9 cellular contexts compared by ENCODE assay signal in the genomic region with DNA sequence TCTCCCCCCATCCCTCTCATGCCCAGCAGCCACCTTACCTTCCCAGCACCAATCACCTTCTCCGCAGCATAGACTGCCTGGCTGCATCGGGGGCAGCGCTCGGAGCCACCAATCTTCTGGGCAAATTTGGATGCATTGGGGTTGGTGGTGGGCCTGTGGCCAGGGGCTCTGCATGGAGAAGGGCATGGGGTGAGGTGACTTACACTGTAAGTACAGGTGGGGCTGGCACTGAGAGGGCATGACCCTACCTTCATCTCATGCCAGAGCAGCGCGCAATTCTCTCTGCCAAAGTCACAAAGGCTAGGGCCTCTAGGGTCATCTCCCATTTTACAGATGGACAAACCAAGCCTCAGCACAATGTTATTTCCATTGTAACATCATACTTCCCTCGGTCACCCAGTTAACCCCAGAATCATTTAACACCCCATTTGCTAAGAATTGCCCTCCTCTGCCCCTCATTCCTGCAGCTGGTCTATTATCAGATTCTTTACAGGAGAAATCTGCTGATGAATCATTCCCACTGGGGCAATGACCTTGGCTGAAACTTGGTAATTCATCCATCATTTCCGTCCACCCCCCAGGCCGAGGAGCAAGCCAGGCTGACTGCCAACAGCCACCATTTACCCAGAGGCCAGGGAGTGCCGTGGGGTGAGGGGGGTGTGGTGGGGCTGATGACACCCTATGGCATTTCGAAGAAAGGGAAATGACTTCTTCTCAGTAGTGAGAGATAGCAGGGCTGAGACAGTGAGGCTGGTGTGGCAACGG. TPM values are rescaled to one million over a fixed set of nuclear protein-coding genes. Genes with fewer than 3 reads are reported as not detected.
DNase-seq lines count a peak whose midpoint lies in the region; ATAC-seq and TF ChIP-seq lines count a peak whose summit lies in the region.
"Had no signal": no experiment of that assay in that cellular context is flagged by ENCODE, and none has a peak within 500 bp of the region (broad histone marks: within the 10 kb centered on the region; RNA-seq: fewer than 3 reads in every experiment).

No MANE protein-coding gene starts in this region.

- TF ChIP-seq CTCF in adrenal gland (IDR thresholded peaks at IDR 0.05) = no peak
- TF ChIP-seq CTCF in heart left ventricle (IDR thresholded peaks at IDR 0.05) = no peak

- H3K4me1 ChIP-seq in adrenal gland (replicated peaks in 1 of 2) = peaks cover 21 to 61% of the 10 kb centered on the region in 2 donors
- peaks cover 3 to 74% (median 53%) of the 10 kb centered on the region in 12 donors for H3K4me1 ChIP-seq in heart left ventricle
- H3K4me1 ChIP-seq in skeletal muscle satellite cell (ENCODE audit: control insufficient read depth, insufficient read depth, low read length) = peaks cover 46% of the 10 kb centered on the region

- H3K4me3 ChIP-seq in adrenal gland = no peak overlapping the region
- no peak overlapping the region for H3K4me3 ChIP-seq in heart left ventricle
- no peak overlapping the region for H3K4me3 ChIP-seq in skeletal muscle satellite cell (ENCODE audit: low read length)

- 40 to 50% (median 45%) methylated on average over 11 to 12 of the region's 12 CpGs for WGBS in adrenal gland, 4 donors
- WGBS in heart left ventricle, 4 donors = 81 to 90% (median 82%) methylated on average over 12 of the region's 12 CpGs

- intact Hi-C loops in adrenal gland (cut with DNase I) = no loop called here
- intact Hi-C loops in heart left ventricle (cut with DNase I) = no loop called here

- TF ChIP-seq POLR2A in adrenal gland (IDR thresholded peaks at IDR 0.05) = no peak
- no peak for TF ChIP-seq POLR2A in heart left ventricle (IDR thresholded peaks at IDR 0.05)

- DNase-seq in H4 (ENCODE audit: low spot score) (peak; percentile 84), adrenal gland (peak; percentile 90 to 98 (median 97)), heart left ventricle (peak in 1 of 5 donors; percentile 63), NCI-H774 (lab: John Stamatoyannopoulos, UW) (no peak)
- DNase-seq: activated CD4-positive, alpha-beta memory T cell treated with anti-CD3 and anti-CD28 coated beads, Interleukin-2, amount 10 ng/mL, durations not matched to agents 7 days and 5 days had no signal

- H3K36me3 ChIP-seq in adrenal gland (replicated peaks in 1 of 2) (peaks cover 0 to 35% of the 10 kb centered on the region in 2 donors), heart left ventricle (peaks cover 0 to 80% (median 57%) of the 10 kb centered on the region in 9 donors), skeletal muscle satellite cell (ENCODE audit: insufficient read depth, low read length) (peaks cover 87% of the 10 kb centered on the region)

- H3K4me2 ChIP-seq in skeletal muscle satellite cell (ENCODE audit: low read length) = peak overlapping the region; percentile 56

- peak overlapping the region in 2 of 5 donors; percentile 70 to 90 for H3K27ac ChIP-seq in adrenal gland
- H3K27ac ChIP-seq in heart left ventricle = peak overlapping the region in 4 of 12 donors; percentile 4 to 98 (median 44)

- peak overlapping the region; percentile 52 for H3K9ac ChIP-seq in skeletal muscle satellite cell (ENCODE audit: low read depth, low read length)

- peak in 3 of 4 donors; percentile 14 to 39 (median 20) for ATAC-seq in heart left ventricle
- ATAC-seq in HG03442 (IDR thresholded peaks at IDR 0.05; ENCODE audit: unreplicated experiment) = no peak
- no peak for ATAC-seq in HG03025 (IDR thresholded peaks at IDR 0.05; ENCODE audit: low FRiP score, unreplicated experiment)
- no peak for ATAC-seq in HG03439 (IDR thresholded peaks at IDR 0.05; ENCODE audit: unreplicated experiment)

- H3K27me3 ChIP-seq in adrenal gland (no peaks in the 10 kb centered on the region), heart left ventricle (no peaks in the 10 kb centered on the region), skeletal muscle satellite cell (ENCODE audit: control insufficient read depth, insufficient read depth, low read length) (no peaks in the 10 kb centered on the region)

- no peaks in the 10 kb centered on the region for H3K9me3 ChIP-seq in adrenal gland (replicated peaks in 1 of 3)
- H3K9me3 ChIP-seq in heart left ventricle = no peaks in the 10 kb centered on the region
- H3K9me3 ChIP-seq in skeletal muscle satellite cell (replicated peaks; ENCODE audit: low read length) = no peaks in the 10 kb centered on the region

RNA-seq across cellular contexts. Expression of a gene that starts 17.9 kb away (rescaled TPM):
- total RNA-seq in H4 (2014; rRNA removed; shearing (Covaris generic)) = 402 and 518 TPM in 2 replicates
- total RNA-seq in adrenal gland (100 to 1,000 TPM in 5 of 8 donors, 10 to 100 TPM in 3; 67.6 to 470 (median 200) TPM), heart left ventricle (100 to 1,000 TPM in 2 of 9 donors, 10 to 100 TPM in 7; 35.8 to 325 (median 78.6) TPM)
- polyA plus RNA-seq in adrenal gland (100 to 1,000 TPM in 2 of 3 donors, 10 to 100 TPM in 1; 85.6 to 159 (median 156) TPM), heart left ventricle (10 to 100 TPM; 46.6 to 81.7 TPM)
- total RNA-seq in skeletal muscle satellite cell (2012; rRNA removed) = 169 and 175 TPM in 2 replicates

RNA-seq across cellular contexts. Expression of a gene that starts 20.0 kb away (rescaled TPM):
- total RNA-seq in H4 (2014; rRNA removed; shearing (Covaris generic)) = 16.6 and 24.1 TPM in 2 replicates
- total RNA-seq in adrenal gland (10 to 100 TPM; 14.5 to 64.7 (median 30.6) TPM), heart left ventricle (10 to 100 TPM; 18.4 to 48.1 (median 33.4) TPM)
- polyA plus RNA-seq in adrenal gland (10 to 100 TPM in 2 of 3 donors, 1 to 10 TPM in 1; 2.1 to 30.7 (median 30.4) TPM), heart left ventricle (10 to 100 TPM; 15.2 to 22.9 TPM)
- 43.2 and 47.4 TPM in 2 replicates for total RNA-seq in skeletal muscle satellite cell (2012; rRNA removed)

RNA-seq across cellular contexts. Expression of a gene that starts 49.9 kb away (rescaled TPM):
- total RNA-seq in H4 (2014; rRNA removed; shearing (Covaris generic)) = 13.1 and 16.1 TPM in 2 replicates
- total RNA-seq in adrenal gland (10 to 100 TPM; 12.4 to 21.9 (median 17.1) TPM), heart left ventricle (100 to 1,000 TPM in 1 of 9 donors, 10 to 100 TPM in 8; 58.0 to 107 (median 85.0) TPM)
- polyA plus RNA-seq in adrenal gland (10 to 100 TPM in 1 of 3 donors, 1 to 10 TPM in 2; 3.0 to 11.3 (median 4.4) TPM), heart left ventricle (10 to 100 TPM; 30.5 to 37.6 TPM)
- 43.9 and 60.7 TPM in 2 replicates for total RNA-seq in skeletal muscle satellite cell (2012; rRNA removed)

Comparison
In these comparisons a context has a peak if more than half of its experiments do, and no peak if none do; other contexts are left out.
1. ATAC-seq: peak in heart left ventricle (3 of 4); none in HG03442 (single experiment), HG03025 (single experiment) and HG03439 (single experiment).